ENCODE assay signal across 32 cellular contexts in genomic region chr13:90355162-90355751, GRCh38.
"Had no signal": no experiment of that assay in that cellular context is flagged by ENCODE, and none has a peak within 500 bp of the region (broad histone marks: within the 10 kb centered on the region; RNA-seq: fewer than 3 reads in every experiment).

No MANE protein-coding gene starts in this region.

- H3K4me1 ChIP-seq: adrenal gland, body of pancreas, breast epithelium, SJSA1 had no signal

- H3K36me3 Mint-ChIP-seq: activated CD4-positive, alpha-beta memory T cell treated with anti-CD3 and anti-CD28 coated beads for 36 hours; activated naive CD4-positive, alpha-beta T cell treated with anti-CD3 and anti-CD28 coated beads, Interleukin-2, amount 50 U/mL, for 72 hours had no signal

- H3K27ac ChIP-seq: adrenal gland, body of pancreas, breast epithelium, SJSA1 had no signal

- H3K4me3 ChIP-seq: adrenal gland, body of pancreas, breast epithelium, SJSA1 had no signal

- H3K4me2 ChIP-seq: SK-N-SH had no signal

- H3K36me3 ChIP-seq: adrenal gland, breast epithelium, SJSA1 had no signal

- FAIRE-seq: astrocyte had no signal

- DNase-seq: activated B cell treated with CpG ODN at 0.5 μM for 24 hours; activated CD4-positive, alpha-beta memory T cell treated with anti-CD3 and anti-CD28 coated beads for 36 hours; activated CD4-positive, alpha-beta T cell treated with anti-CD3 and anti-CD28 coated beads for 4 hours; activated CD4-positive, alpha-beta T cell treated with anti-CD3 and anti-CD28 coated beads, Interleukin-2, amount 50 U/mL, for 1 hour; activated CD4-positive, CD25-positive, alpha-beta regulatory T cell treated with anti-CD3 and anti-CD28 coated beads, Interleukin-2, amount 50 U/mL, for 72 hours; activated CD8-positive, alpha-beta memory T cell treated with anti-CD3 and anti-CD28 coated beads, Interleukin-2, amount 50 U/mL, for 4 hours; activated gamma-delta T cell treated with Interleukin-2 at 50 U/mL for 16 hours; activated naive CD4-positive, alpha-beta T cell treated with anti-CD3 and anti-CD28 coated beads for 36 hours; activated T-cell treated with anti-CD3 and anti-CD28 coated beads for 4 hours; activated T-cell treated with anti-CD3 and anti-CD28 coated beads, Interleukin-2, amount 50 U/mL, for 4 hours; adrenal gland; body of pancreas; KG1; MM.1S; MV-4-11; NCI-H1092; NCI-H1436 treated with DMSO at 0.1 percent for 48 hours; NCI-H1694 treated with DMSO at 0.1 percent for 48 hours; NCI-H2029; NCI-H345; NCI-H524 treated with DMSO at 0.1 percent for 48 hours; RPMI8226; SHP77 treated with DMSO at 0.1 percent for 48 hours; SK-N-SH had no signal

- H3K9me3 ChIP-seq: adrenal gland, body of pancreas, breast epithelium, SJSA1, SK-N-SH had no signal

- H3K4me3 Mint-ChIP-seq: activated B cell treated with CpG ODN at 0.5 μM for 24 hours; activated CD4-positive, alpha-beta memory T cell treated with anti-CD3 and anti-CD28 coated beads for 36 hours; activated naive CD4-positive, alpha-beta T cell treated with anti-CD3 and anti-CD28 coated beads for 36 hours; activated T-cell treated with anti-CD3 and anti-CD28 coated beads, Interleukin-2, amount 50 U/mL, for 4 hours; activated T-helper 1 cell treated with anti-CD3 and anti-CD28 coated beads, Interleukin-12 subunit alpha, Interleukin-12 subunit beta, Interleukin-2, Interleukin-4 antibody, amounts not matched to agents 30 ng/mL and 10 ng/mL and 1 ng/mL, durations not matched to agents 14 hours and 24 hours and 36 hours; T-helper 1 cell treated with Interleukin-12 subunit alpha and Interleukin-12 subunit beta and Interleukin-4 antibody, amounts not matched to agents 30 μg/mL and 1 μg/mL, for 36 hours; T-helper 2 cell treated with Interferon-gamma antibody and Interleukin-4, amounts not matched to agents 5 μg/mL and 100 μg/mL, for 36 hours had no signal

- H3K4me1 Mint-ChIP-seq: activated B cell treated with CpG ODN at 0.5 μM for 24 hours had no signal

- H3K27me3 Mint-ChIP-seq: activated B cell treated with CpG ODN at 0.5 μM for 24 hours; activated CD4-positive, alpha-beta memory T cell treated with anti-CD3 and anti-CD28 coated beads for 36 hours had no signal

- H3K27me3 ChIP-seq: adrenal gland, body of pancreas, breast epithelium, SJSA1 had no signal

- H3K27ac Mint-ChIP-seq: activated B cell treated with CpG ODN at 0.5 μM for 24 hours; activated CD4-positive, alpha-beta memory T cell treated with anti-CD3 and anti-CD28 coated beads for 36 hours; activated naive CD4-positive, alpha-beta T cell treated with anti-CD3 and anti-CD28 coated beads for 36 hours; activated naive CD4-positive, alpha-beta T cell treated with anti-CD3 and anti-CD28 coated beads, Interleukin-2, amount 50 U/mL, for 72 hours; activated T-helper 1 cell treated with anti-CD3 and anti-CD28 coated beads, Interleukin-12 subunit alpha, Interleukin-12 subunit beta, Interleukin-2, Interleukin-4 antibody, amounts not matched to agents 30 ng/mL and 10 ng/mL and 1 ng/mL, durations not matched to agents 14 hours and 24 hours and 36 hours; T-helper 1 cell treated with Interleukin-12 subunit alpha and Interleukin-12 subunit beta and Interleukin-4 antibody, amounts not matched to agents 30 μg/mL and 1 μg/mL, for 36 hours; T-helper 2 cell treated with Interferon-gamma antibody and Interleukin-4, amounts not matched to agents 5 μg/mL and 100 μg/mL, for 36 hours had no signal

- ATAC-seq: activated naive CD4-positive, alpha-beta T cell treated with anti-CD3 and anti-CD28 coated beads, Interleukin-2, amount 50 U/mL, for 72 hours; activated T-cell treated with anti-CD3 and anti-CD28 coated beads, Interleukin-2, amount 50 U/mL, for 4 hours; body of pancreas; Panc1 had no signal

- H3K9ac ChIP-seq: SK-N-SH had no signal
